Comparison of ENCODE assay signal across 26 cellular contexts in the genomic region with DNA sequence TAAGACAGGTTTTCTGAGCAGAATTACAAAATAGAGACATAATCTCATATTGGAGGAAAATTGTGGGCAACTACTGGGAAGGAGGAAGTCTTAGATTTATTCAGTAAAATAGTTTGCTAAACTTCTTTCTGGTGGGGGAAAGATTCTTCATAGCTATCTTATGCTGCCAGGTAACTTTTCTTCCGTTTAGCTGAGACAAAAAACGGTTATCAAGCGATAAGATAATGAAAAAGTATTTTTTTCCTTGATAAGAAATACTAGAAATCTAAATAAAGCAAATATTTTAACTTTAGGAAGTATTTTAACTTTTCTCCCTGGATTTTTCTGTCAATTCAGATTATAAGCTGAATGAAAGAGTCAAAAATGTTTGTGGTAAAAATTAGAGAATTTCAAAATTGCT.
"Had no signal": no experiment of that assay in that cellular context is flagged by ENCODE, and none has a peak within 500 bp of the region (broad histone marks: within the 10 kb centered on the region; RNA-seq: fewer than 3 reads in every experiment).

No MANE protein-coding gene starts in this region.

- H3K9me3 ChIP-seq: stomach, suprapubic skin, testis, thoracic aorta, thyroid gland, tibial artery, tibial nerve, transverse colon, upper lobe of left lung, upper lobe of right lung, uterus, vagina had no signal

- H3K4me3 ChIP-seq: stomach, suprapubic skin, testis, thoracic aorta, thyroid gland, tibial artery, tibial nerve, transverse colon, upper lobe of left lung, upper lobe of right lung, uterus, vagina had no signal

- DNase-seq: stimulated activated CD4-positive, alpha-beta T cell treated with anti-CD3 and anti-CD28 coated beads, Interleukin-2, amount 100 ng/mL, for 48 hours; stimulated activated CD4-positive, alpha-beta T cell treated with anti-CD3 and anti-CD28 coated beads, Interleukin-4, amount 100 ng/mL, for 1 hour; stimulated activated CD4-positive, alpha-beta T cell treated with anti-CD3 and anti-CD28 coated beads, Interleukin-4, amount 100 ng/mL, for 24 hours; stimulated activated CD4-positive, alpha-beta T cell treated with anti-CD3 and anti-CD28 coated beads, Interleukin-4, amount 100 ng/mL, for 4 hours; stimulated activated CD8-positive, alpha-beta memory T cell treated with anti-CD3 and anti-CD28 coated beads, Interleukin-4, amount 100 ng/mL, for 48 hours; stimulated activated naive B cell treated with anti-CD40 and anti-IgM and Interleukin-4, amounts not matched to agents 10 μg/mL and 1 μg/mL and 100 μg/mL, for 72 hours; stimulated activated naive CD4-positive, alpha-beta T cell; stimulated activated naive CD4-positive, alpha-beta T cell treated with Interleukin-2 at 50 U/mL for 16 hours; stimulated activated naive CD8-positive, alpha-beta T cell treated with anti-CD3 and anti-CD28 coated beads, Interleukin-15, amount 100 ng/mL, for 72 hours; stimulated activated naive CD8-positive, alpha-beta T cell treated with anti-CD3 and anti-CD28 coated beads, Interleukin-15, Interleukin-2, amounts not matched to agents 100 U/mL and 50 U/mL, for 24 hours; stomach; substantia nigra; testis; thyroid gland; tibial artery; transverse colon; upper lobe of left lung; upper lobe of right lung; uterus had no signal

- H3K27ac ChIP-seq: stomach, suprapubic skin, testis, thoracic aorta, thyroid gland, tibial artery, tibial nerve, transverse colon, upper lobe of left lung, upper lobe of right lung, uterus, vagina had no signal

- H3K27me3 ChIP-seq: stomach, suprapubic skin, testis, thyroid gland, tibial artery, tibial nerve, transverse colon, upper lobe of left lung, upper lobe of right lung, uterus, vagina had no signal

- H3K36me3 ChIP-seq: stomach, suprapubic skin, thoracic aorta, thyroid gland, tibial artery, tibial nerve, transverse colon, upper lobe of left lung, upper lobe of right lung, uterus, vagina had no signal

- FAIRE-seq: urothelium cell line had no signal

- ATAC-seq: stimulated activated effector memory CD8-positive, alpha-beta T cell treated with anti-CD3 and anti-CD28 coated beads, Interleukin-12 subunit alpha, Interleukin-12 subunit beta, amount 100 ng/mL, for 72 hours; stimulated activated memory B cell treated with anti-CD40 and anti-IgM and Interleukin-4, amounts not matched to agents 10 μg/mL and 1 μg/mL and 100 μg/mL, for 72 hours; stimulated activated naive B cell treated with anti-CD40 and anti-IgM and Interleukin-4, amounts not matched to agents 10 μg/mL and 1 μg/mL and 100 μg/mL, for 72 hours; stimulated activated naive CD8-positive, alpha-beta T cell treated with anti-CD3 and anti-CD28 coated beads, Interleukin-15, amount 100 ng/mL, for 72 hours; stimulated activated naive CD8-positive, alpha-beta T cell treated with anti-CD3 and anti-CD28 coated beads, Interleukin-15, Interleukin-2, amounts not matched to agents 100 U/mL and 50 U/mL, for 24 hours; upper lobe of right lung had no signal
